In the genomic region with DNA sequence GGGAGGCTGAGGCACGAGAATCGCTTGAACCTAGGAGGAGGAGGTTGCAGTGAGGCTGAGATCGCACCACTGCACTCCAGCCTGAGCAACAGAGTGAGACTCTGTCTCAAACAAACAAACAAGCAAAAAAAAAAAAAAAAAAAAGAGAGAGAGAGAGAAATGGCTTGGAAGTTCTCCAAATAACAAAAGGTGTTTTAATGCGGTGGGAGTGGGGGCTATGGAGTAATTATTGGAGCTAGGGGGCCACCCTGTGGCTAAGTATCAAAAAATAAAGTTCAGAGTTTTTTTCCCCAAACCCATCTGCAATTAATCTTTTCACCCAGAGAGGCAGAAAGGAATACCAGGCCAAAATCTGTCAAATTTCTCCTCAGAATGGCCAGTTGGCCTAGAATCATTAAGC, we compare ENCODE assay signal across 10 cellular contexts. TPM values are rescaled to one million over a fixed set of nuclear protein-coding genes. Genes with fewer than 3 reads are reported as not detected.
DNase-seq lines count a peak whose midpoint lies in the region; ATAC-seq and TF ChIP-seq lines count a peak whose summit lies in the region.
"Had no signal": no experiment of that assay in that cellular context is flagged by ENCODE, and none has a peak within 500 bp of the region (broad histone marks: within the 10 kb centered on the region; RNA-seq: fewer than 3 reads in every experiment).

No MANE protein-coding gene starts in this region.

- no peak for TF ChIP-seq POLR2A in stomach (IDR thresholded peaks at IDR 0.05)

- intact Hi-C loops in stomach (cut with DNase I; ENCODE audit: low total_unique reads), result no loop called here
- intact Hi-C loops in lower lobe of right lung (cut with DNase I), result no loop called here

- H3K4me3 ChIP-seq in DND-41 (ENCODE audit: low read depth in 1 of 2, low read length in 2 of 2) (no peak overlapping the region), HEK293 (ENCODE audit: low read depth, low read length) (no peak overlapping the region), hepatocyte (no peak overlapping the region), stomach (no peak overlapping the region), lower lobe of right lung (no peak overlapping the region)

- H3K9me3 ChIP-seq in DND-41 (ENCODE audit: insufficient read depth, low read length, severe bottlenecking) (no peaks in the 10 kb centered on the region), HEK293 (ENCODE audit: control insufficient read depth, insufficient read depth, low read depth, low read length) (no peaks in the 10 kb centered on the region), hepatocyte (ENCODE audit: low read depth) (no peaks in the 10 kb centered on the region), stomach (no peaks in the 10 kb centered on the region), lower lobe of right lung (no peaks in the 10 kb centered on the region)

- H4K20me1 ChIP-seq in DND-41 (ENCODE audit: insufficient read depth, low read length), result no peaks in the 10 kb centered on the region
- no peaks in the 10 kb centered on the region for H4K20me1 ChIP-seq in hepatocyte (ENCODE audit: insufficient read depth, poor library complexity, severe bottlenecking)

- 85% methylated on average over 4 of the region's 4 CpGs for WGBS in hepatocyte (ENCODE audit: low lambda C conversion rate, missing lambda C conversion rate)
- WGBS in stomach, 5 donors, result 84 to 89% (median 88%) methylated on average over 4 of the region's 4 CpGs

- no peaks in the 10 kb centered on the region for H3K9me2 ChIP-seq in hepatocyte (replicated peaks; ENCODE audit: insufficient read depth)

- H3K27me3 ChIP-seq in DND-41 (ENCODE audit: insufficient read depth, low read length, poor library complexity) (no peaks in the 10 kb centered on the region), hepatocyte (no peaks in the 10 kb centered on the region), stomach (no peaks in the 10 kb centered on the region), lower lobe of right lung (ENCODE audit: low read depth) (no peaks in the 10 kb centered on the region)

- CTCF ChIA-PET in HEK293 (lab: Yijun Ruan, JAX), result interaction anchor here (0.6 to 2.9 kb wide), 5 partner anchors 37 to 1301 kb away, joined by 3 to 13 read pairs (median 3); no protein-coding TSS in a partner anchor

- POLR2A ChIA-PET in HEK293 (lab: Yijun Ruan, JAX), result no interaction called here

- ATAC-seq in DND-41 (ENCODE audit: insufficient read depth, low read depth) (0 out of 3 replicates have a peak, but pooled peaks have one; percentile 50), lower lobe of right lung (no peak)

- no peak for TF ChIP-seq EP300 in stomach (IDR thresholded peaks at IDR 0.05)

- no peaks in the 10 kb centered on the region for H3K36me3 ChIP-seq in DND-41 (ENCODE audit: insufficient read depth, low read length)
- peaks cover 9% of the 10 kb centered on the region in 2 experiments; a peak in 2 of 3 replicates for H3K36me3 ChIP-seq in HEK293 (ENCODE audit: control insufficient read depth in 2 of 2, insufficient read depth in 1 of 2, low read length in 2 of 2)
- no peaks in the 10 kb centered on the region for H3K36me3 ChIP-seq in hepatocyte (replicated peaks; ENCODE audit: insufficient read depth, low read depth)
- H3K36me3 ChIP-seq in stomach, result no peaks in the 10 kb centered on the region
- no peaks in the 10 kb centered on the region for H3K36me3 ChIP-seq in lower lobe of right lung

- H3K79me2 ChIP-seq in DND-41 (ENCODE audit: insufficient read depth, low read length) (no peaks in the 10 kb centered on the region), hepatocyte (no peaks in the 10 kb centered on the region)

- H3K4me2 ChIP-seq in DND-41 (ENCODE audit: insufficient read depth, low read length), result no peak overlapping the region
- no peak overlapping the region for H3K4me2 ChIP-seq in hepatocyte

- DNase-seq in DND-41 (peak; percentile 46), RPMI7951 (ENCODE audit: low read depth) (peak; percentile 37), hepatocyte (ENCODE audit: low spot score) (no peak), stomach (no peak), lower lobe of right lung (no peak), epidermal melanocyte (ENCODE audit: insufficient read length, low spot score) (no peak)
- DNase-seq: activated CD4-positive, alpha-beta T cell treated with anti-CD3 and anti-CD28 coated beads for 48 hours; left colon; NCI-H1436 had no signal

- H3K4me1 ChIP-seq in DND-41 (ENCODE audit: insufficient read depth, low read length), result 0 out of 2 replicates have a peak, but pooled peaks cover 7% of the 10 kb centered on the region
- peaks cover 9% of the 10 kb centered on the region for H3K4me1 ChIP-seq in HEK293 (ENCODE audit: control insufficient read depth, insufficient read depth, low read length)
- H3K4me1 ChIP-seq in hepatocyte (ENCODE audit: insufficient read depth), result peaks cover 6% of the 10 kb centered on the region
- peaks cover 0 to 19% (median 17%) of the 10 kb centered on the region in 4 donors for H3K4me1 ChIP-seq in stomach
- peaks cover 21% of the 10 kb centered on the region for H3K4me1 ChIP-seq in lower lobe of right lung

- TF ChIP-seq CTCF in DND-41 (IDR thresholded peaks at IDR 0.05; ENCODE audit: borderline replicate concordance, extremely low read depth, low read length, poor library complexity, severe bottlenecking) (peak; percentile 43), HEK293 (tag by site-specific recombination; IDR thresholded peaks at IDR 0.05) (no peak), hepatocyte (IDR thresholded peaks at IDR 0.05; ENCODE audit: poor library complexity) (peak; percentile 16), stomach (IDR thresholded peaks at IDR 0.05) (no peak), lower lobe of right lung (IDR thresholded peaks at IDR 0.05) (no peak)

- no peak overlapping the region for H3K9ac ChIP-seq in DND-41 (ENCODE audit: low read depth, low read length)

- H2AFZ ChIP-seq in DND-41 (ENCODE audit: low read depth, low read length) (no peak overlapping the region), hepatocyte (no peak overlapping the region)

- H3K27ac ChIP-seq in DND-41 (ENCODE audit: low read length) (no peak overlapping the region), HEK293 (ENCODE audit: extremely low read depth, low read depth, low read length) (no peak overlapping the region), hepatocyte (no peak overlapping the region), stomach (no peak overlapping the region), lower lobe of right lung (no peak overlapping the region)

TF ChIP-seq in HEK293, 187 proteins besides CTCF, POLR2A, EP300 and RAD21:
- TF ChIP-seq, protein P1, sequence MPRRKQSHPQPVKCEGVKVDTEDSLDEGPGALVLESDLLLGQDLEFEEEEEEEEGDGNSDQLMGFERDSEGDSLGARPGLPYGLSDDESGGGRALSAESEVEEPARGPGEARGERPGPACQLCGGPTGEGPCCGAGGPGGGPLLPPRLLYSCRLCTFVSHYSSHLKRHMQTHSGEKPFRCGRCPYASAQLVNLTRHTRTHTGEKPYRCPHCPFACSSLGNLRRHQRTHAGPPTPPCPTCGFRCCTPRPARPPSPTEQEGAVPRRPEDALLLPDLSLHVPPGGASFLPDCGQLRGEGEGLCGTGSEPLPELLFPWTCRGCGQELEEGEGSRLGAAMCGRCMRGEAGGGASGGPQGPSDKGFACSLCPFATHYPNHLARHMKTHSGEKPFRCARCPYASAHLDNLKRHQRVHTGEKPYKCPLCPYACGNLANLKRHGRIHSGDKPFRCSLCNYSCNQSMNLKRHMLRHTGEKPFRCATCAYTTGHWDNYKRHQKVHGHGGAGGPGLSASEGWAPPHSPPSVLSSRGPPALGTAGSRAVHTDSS (tag by site-specific recombination; IDR thresholded peaks at IDR 0.05), result no peak
- TF ChIP-seq, protein P2, sequence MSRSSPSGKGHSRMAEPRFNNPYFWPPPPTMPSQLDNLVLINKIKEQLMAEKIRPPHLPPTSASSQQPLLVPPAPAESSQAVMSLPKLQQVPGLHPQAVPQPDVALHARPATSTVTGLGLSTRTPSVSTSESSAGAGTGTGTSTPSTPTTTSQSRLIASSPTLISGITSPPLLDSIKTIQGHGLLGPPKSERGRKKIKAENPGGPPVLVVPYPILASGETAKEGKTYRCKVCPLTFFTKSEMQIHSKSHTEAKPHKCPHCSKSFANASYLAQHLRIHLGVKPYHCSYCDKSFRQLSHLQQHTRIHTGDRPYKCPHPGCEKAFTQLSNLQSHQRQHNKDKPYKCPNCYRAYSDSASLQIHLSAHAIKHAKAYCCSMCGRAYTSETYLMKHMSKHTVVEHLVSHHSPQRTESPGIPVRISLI (tag by site-specific recombination; IDR thresholded peaks at IDR 0.05), result peak; percentile 52; the same call in 1 of the 2 replicates
- peak; percentile 38 for TF ChIP-seq ZNF654 (tag by site-specific recombination; IDR thresholded peaks at IDR 0.05; ENCODE audit: low read depth)
- TF ChIP-seq, protein P3, sequence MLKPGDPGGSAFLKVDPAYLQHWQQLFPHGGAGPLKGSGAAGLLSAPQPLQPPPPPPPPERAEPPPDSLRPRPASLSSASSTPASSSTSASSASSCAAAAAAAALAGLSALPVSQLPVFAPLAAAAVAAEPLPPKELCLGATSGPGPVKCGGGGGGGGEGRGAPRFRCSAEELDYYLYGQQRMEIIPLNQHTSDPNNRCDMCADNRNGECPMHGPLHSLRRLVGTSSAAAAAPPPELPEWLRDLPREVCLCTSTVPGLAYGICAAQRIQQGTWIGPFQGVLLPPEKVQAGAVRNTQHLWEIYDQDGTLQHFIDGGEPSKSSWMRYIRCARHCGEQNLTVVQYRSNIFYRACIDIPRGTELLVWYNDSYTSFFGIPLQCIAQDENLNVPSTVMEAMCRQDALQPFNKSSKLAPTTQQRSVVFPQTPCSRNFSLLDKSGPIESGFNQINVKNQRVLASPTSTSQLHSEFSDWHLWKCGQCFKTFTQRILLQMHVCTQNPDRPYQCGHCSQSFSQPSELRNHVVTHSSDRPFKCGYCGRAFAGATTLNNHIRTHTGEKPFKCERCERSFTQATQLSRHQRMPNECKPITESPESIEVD (tag by site-specific recombination; IDR thresholded peaks at IDR 0.05), result no peak
- no peak for TF ChIP-seq ZNF157 (tag by site-specific recombination; IDR thresholded peaks at IDR 0.05)

RNA-seq across cellular contexts. Expression of a gene that starts 23.0 kb away (rescaled TPM):
- 5.2 and 5.6 TPM in 2 replicates for total RNA-seq in RPMI7951 (2014; rRNA removed; shearing (Covaris generic))
- total RNA-seq in hepatocyte, result 7.6 and 8.2 TPM in 2 replicates
- polyA plus RNA-seq in hepatocyte, result 9.4 and 9.8 TPM in 2 replicates
- 10 to 100 TPM; 13.6 to 39.7 (median 25.8) TPM for total RNA-seq in stomach
- polyA plus RNA-seq in stomach, result 1 to 10 TPM; 4.8 to 5.4 (median 4.9) TPM
- total RNA-seq in lower lobe of right lung, result 12.6 TPM

RNA-seq across cellular contexts. Expression of a gene that starts 44.0 kb away (rescaled TPM):
- total RNA-seq in RPMI7951 (2014; rRNA removed; shearing (Covaris generic)), result 17.0 and 17.1 TPM in 2 replicates
- total RNA-seq in hepatocyte, result 17.8 and 23.0 TPM in 2 replicates
- polyA plus RNA-seq in hepatocyte, result 11.8 and 14.2 TPM in 2 replicates
- 10 to 100 TPM in 2 of 5 donors, 1 to 10 TPM in 3; 1.3 to 30.1 (median 8.3) TPM for total RNA-seq in stomach
- 1 to 10 TPM; 2.7 to 6.5 (median 6.2) TPM for polyA plus RNA-seq in stomach
- total RNA-seq in lower lobe of right lung, result 9.7 TPM

Comparison
In these comparisons a context has a peak if more than half of its experiments do, and no peak if none do; other contexts are left out.
1. DNase-seq: peak in DND-41 (single experiment) and RPMI7951 (single experiment); none in hepatocyte (single experiment), stomach (single experiment), lower lobe of right lung (single experiment) and epidermal melanocyte (single experiment).
2. CTCF ChIP-seq: peak in DND-41 (single experiment) and hepatocyte (single experiment); none in HEK293 (single experiment), stomach (0 of 7) and lower lobe of right lung (single experiment).